Comparison of ENCODE assay signal across 9 cellular contexts in genomic region chr3:41716391-41716910, GRCh38.
DNase-seq lines count a peak whose midpoint lies in the region; ATAC-seq and TF ChIP-seq lines count a peak whose summit lies in the region.
"Had no signal": no experiment of that assay in that cellular context is flagged by ENCODE, and none has a peak within 500 bp of the region (broad histone marks: within the 10 kb centered on the region; RNA-seq: fewer than 3 reads in every experiment).

No MANE protein-coding gene starts in this region.

- H3K4me3 Mint-ChIP-seq in CD8-positive, alpha-beta memory T cell: no peak overlapping the region

- CTCF ChIA-PET in CD8-positive, alpha-beta memory T cell (lab: Charles Lee): no interaction called here

- intact Hi-C loops in lower lobe of right lung (cut with DNase I): no loop called here

- TF ChIP-seq CTCF in lower lobe of right lung (IDR thresholded peaks at IDR 0.05): peak; percentile 28

- H3K27me3 ChIP-seq in lower lobe of right lung (ENCODE audit: low read depth): no peaks in the 10 kb centered on the region
- H3K27me3 ChIP-seq in CD8-positive, alpha-beta memory T cell (ENCODE audit: insufficient read depth, low read length, poor library complexity, severe bottlenecking): no peaks in the 10 kb centered on the region

- H3K9me3 Mint-ChIP-seq in CD8-positive, alpha-beta memory T cell: no peaks in the 10 kb centered on the region

- no peak overlapping the region for H3K27ac ChIP-seq in lower lobe of right lung
- no peak overlapping the region for H3K27ac ChIP-seq in CD8-positive, alpha-beta memory T cell (ENCODE audit: low read depth, low read length)

- H3K27ac Mint-ChIP-seq in CD8-positive, alpha-beta memory T cell: no peak overlapping the region

- H3K36me3 ChIP-seq in lower lobe of right lung: no peaks in the 10 kb centered on the region
- no peaks in the 10 kb centered on the region for H3K36me3 ChIP-seq in CD8-positive, alpha-beta memory T cell (ENCODE audit: insufficient read depth, low read length)

- no peaks in the 10 kb centered on the region for H3K27me3 Mint-ChIP-seq in CD8-positive, alpha-beta memory T cell

- H3K4me1 Mint-ChIP-seq in CD8-positive, alpha-beta memory T cell: no peaks in the 10 kb centered on the region

- DNase-seq in AG20443 (ENCODE audit: low spot score): peak; percentile 27
- peak; percentile 0 for DNase-seq in NCI-H1092 (lab: John Stamatoyannopoulos, UW)
- DNase-seq in cerebellum (ENCODE audit: low spot score): peak; percentile 25
- DNase-seq in lower lobe of right lung: no peak
- no peak for DNase-seq in CD8-positive, alpha-beta memory T cell
- DNase-seq in activated CD4-positive, CD25-positive, alpha-beta regulatory T cell treated with anti-CD3 and anti-CD28 coated beads, Interleukin-2, amount 50 U/mL, for 72 hours: no peak
- no peak for DNase-seq in stimulated activated naive CD4-positive, alpha-beta T cell treated with Interleukin-2 at 50 U/mL for 16 hours (lab: John Stamatoyannopoulos, UW)
- DNase-seq in COR-L47 (lab: John Stamatoyannopoulos, UW): no peak
- DNase-seq: retina had no signal

- no peak for ATAC-seq in lower lobe of right lung

- peaks cover 4 to 16% (median 12%) of the 10 kb centered on the region in 3 donors for H3K36me3 Mint-ChIP-seq in CD8-positive, alpha-beta memory T cell

- no peak overlapping the region for H3K4me3 ChIP-seq in lower lobe of right lung
- H3K4me3 ChIP-seq in CD8-positive, alpha-beta memory T cell (ENCODE audit: low read length): no peak overlapping the region

- H3K9me3 ChIP-seq in lower lobe of right lung: no peaks in the 10 kb centered on the region
- no peaks in the 10 kb centered on the region for H3K9me3 ChIP-seq in CD8-positive, alpha-beta memory T cell (ENCODE audit: low read length)

- H3K4me1 ChIP-seq in lower lobe of right lung: no peaks in the 10 kb centered on the region
- no peaks in the 10 kb centered on the region for H3K4me1 ChIP-seq in CD8-positive, alpha-beta memory T cell (ENCODE audit: insufficient read depth, low read length)

- POLR2A ChIA-PET in CD8-positive, alpha-beta memory T cell (lab: Charles Lee): no interaction called here

Comparison
In these comparisons a context has a peak if more than half of its experiments do, and no peak if none do; other contexts are left out.
1. DNase-seq: peak in AG20443 (single experiment), NCI-H1092 (single experiment) and cerebellum (single experiment); none in lower lobe of right lung (single experiment), CD8-positive, alpha-beta memory T cell (0 of 5), activated CD4-positive, CD25-positive, alpha-beta regulatory T cell treated with anti-CD3 and anti-CD28 coated beads, Interleukin-2, amount 50 U/mL, for 72 hours (single experiment), stimulated activated naive CD4-positive, alpha-beta T cell treated with Interleukin-2 at 50 U/mL for 16 hours (single experiment) and COR-L47 (single experiment).